ENCODE assay signal across 8 cellular contexts in genomic region chr7:100865971-100866720, GRCh38. TPM values are rescaled to one million over a fixed set of nuclear protein-coding genes. Genes with fewer than 3 reads are reported as not detected.
DNase-seq lines count a peak whose midpoint lies in the region; ATAC-seq and TF ChIP-seq lines count a peak whose summit lies in the region.

No MANE protein-coding gene starts in this region.

- peak; percentile 42 for DNase-seq in DMS153 (lab: John Stamatoyannopoulos, UW)
- peak; percentile 77 for DNase-seq in NCI-H2171 treated with DMSO at 0.1 percent for 48 hours (lab: John Stamatoyannopoulos, UW)
- peak; percentile 81 for DNase-seq in astrocyte of the hippocampus (ENCODE audit: low read depth, low spot score)
- DNase-seq in right lobe of liver: peak in 1 of 3 donors; percentile 75
- DNase-seq in substantia nigra (lab: John Stamatoyannopoulos, UW): peak in 48 of 49 donors; percentile 27 to 98 (median 82)
- no peak for DNase-seq in NOMO-1 (lab: John Stamatoyannopoulos, UW; ENCODE audit: unreplicated experiment in 2 of 2)

- peaks cover 0 to 28% (median 9%) of the 10 kb centered on the region in 4 donors for H3K4me1 ChIP-seq in right lobe of liver

- intact Hi-C loops in right lobe of liver (cut with DNase I): no loop called here

- TF ChIP-seq CTCF in right lobe of liver (IDR thresholded peaks at IDR 0.05): no peak

- no peaks in the 10 kb centered on the region for H3K9me3 ChIP-seq in right lobe of liver

- 25% methylated on average over 14 of the region's 44 CpGs for WGBS in right lobe of liver (ENCODE audit: insufficient coverage, low coverage, low lambda C conversion rate, missing lambda C conversion rate)

- no peak for TF ChIP-seq POLR2A in right lobe of liver (IDR thresholded peaks at IDR 0.05)

- no peak overlapping the region for H3K4me3 ChIP-seq in right lobe of liver

- H3K36me3 ChIP-seq in right lobe of liver: peaks cover 0 to 11% (median 4%) of the 10 kb centered on the region in 4 donors

- H3K27me3 ChIP-seq in right lobe of liver: no peaks in the 10 kb centered on the region

- peak overlapping the region; percentile 95 to 99 (median 96) for H3K27ac ChIP-seq in right lobe of liver
- H3K27ac ChIP-seq in substantia nigra (ENCODE audit: low read depth, low read length, poor library complexity, severe bottlenecking): peak overlapping the region; percentile 97

- no peak for ATAC-seq in right lobe of liver
- no peak for ATAC-seq in HG03108 (IDR thresholded peaks at IDR 0.05; ENCODE audit: unreplicated experiment)
- ATAC-seq in HG03097 (IDR thresholded peaks at IDR 0.05; ENCODE audit: low FRiP score, unreplicated experiment): no peak

RNA-seq across cellular contexts. Expression of gene TRIP6, which starts 1.0 kb away (rescaled TPM):
- total RNA-seq in right lobe of liver: 10 to 100 TPM; 21.4 to 58.6 (median 43.2) TPM

RNA-seq across cellular contexts. Expression of gene SRRT, which starts 8.8 kb away (rescaled TPM):
- 10 to 100 TPM; 22.4 to 65.7 (median 49.1) TPM for total RNA-seq in right lobe of liver

RNA-seq across cellular contexts. Expression of gene SLC12A9, which starts 13.6 kb away (rescaled TPM):
- total RNA-seq in right lobe of liver: 10 to 100 TPM in 2 of 6 experiments, 1 to 10 TPM in 4; 7.1 to 10.6 (median 9.2) TPM

RNA-seq across cellular contexts. Expression of gene UFSP1, which starts 23.4 kb away (rescaled TPM):
- 1 to 10 TPM; 1.0 to 3.4 (median 2.1) TPM for total RNA-seq in right lobe of liver

RNA-seq across cellular contexts. Expression of gene ACHE, which starts 29.5 kb away (rescaled TPM):
- total RNA-seq in right lobe of liver: 1 to 10 TPM in 5 of 6 experiments, under 1 TPM in 1; 0.59 to 6.0 (median 3.0) TPM

Comparison
In these comparisons a context has a peak if more than half of its experiments do, and no peak if none do; other contexts are left out.
1. DNase-seq: peak in DMS153 (single experiment), NCI-H2171 treated with DMSO at 0.1 percent for 48 hours (single experiment), astrocyte of the hippocampus (single experiment) and substantia nigra (48 of 49); none in NOMO-1 (0 of 2).